Comparison of ENCODE assay signal across 20 cellular contexts in genomic region chr20:4022386-4023350, GRCh38. TPM values are rescaled to one million over a fixed set of nuclear protein-coding genes. Genes with fewer than 3 reads are reported as not detected.
DNase-seq lines count a peak whose midpoint lies in the region; ATAC-seq and TF ChIP-seq lines count a peak whose summit lies in the region.
"Had no signal": no experiment of that assay in that cellular context is flagged by ENCODE, and none has a peak within 500 bp of the region (broad histone marks: within the 10 kb centered on the region; RNA-seq: fewer than 3 reads in every experiment).

No MANE protein-coding gene starts in this region.

- H3K27me3 Mint-ChIP-seq in brain: peaks cover 23% of the 10 kb centered on the region

- H3K4me3 ChIP-seq in H7 (ENCODE audit: insufficient read depth, low read depth, low read length): no peak overlapping the region
- H3K4me3 ChIP-seq in right cardiac atrium (ENCODE audit: low read length): no peak overlapping the region
- H3K4me3 ChIP-seq: SJSA1 had no signal

- H3K9me3 Mint-ChIP-seq in brain: peaks cover 15 to 26% (median 21%) of the 10 kb centered on the region in 5 experiments

- peaks cover 41% of the 10 kb centered on the region for H3K4me1 Mint-ChIP-seq in brain

- H3K36me3 Mint-ChIP-seq in brain: peaks cover 4% of the 10 kb centered on the region

- H3K9me3 ChIP-seq in right cardiac atrium (ENCODE audit: control insufficient read depth, low read length): no peaks in the 10 kb centered on the region
- H3K9me3 ChIP-seq: SJSA1 had no signal

- intact Hi-C loops in right cardiac atrium (cut with DNase I) (no loop called here), sciatic nerve (cut with DNase I) (no loop called here)

- peak overlapping the region in 3 of 5 experiments; percentile 4 to 14 (median 6) for H3K4me3 Mint-ChIP-seq in brain
- H3K4me3 Mint-ChIP-seq: activated naive CD8-positive, alpha-beta T cell treated with anti-CD3 and anti-CD28 coated beads, Interleukin-2, amount 10 ng/mL, durations not matched to agents 7 days and 5 days; B cell; mesothelial cell of epicardium; stimulated activated naive CD8-positive, alpha-beta T cell treated with anti-CD3 and anti-CD28 coated beads, Interleukin-15, amount 100 ng/mL, for 72 hours had no signal

- no peaks in the 10 kb centered on the region for H3K4me1 ChIP-seq in right cardiac atrium (ENCODE audit: control insufficient read depth, insufficient read depth, low read length)

- WGBS in right cardiac atrium: 61% methylated on average over 10 of the region's 10 CpGs

- peak; percentile 38 to 39 for ATAC-seq in right cardiac atrium
- ATAC-seq in sciatic nerve: peak; percentile 73
- ATAC-seq: stimulated activated naive CD8-positive, alpha-beta T cell treated with anti-CD3 and anti-CD28 coated beads, Interleukin-15, amount 100 ng/mL, for 72 hours had no signal

- H3K27ac Mint-ChIP-seq in brain: peak overlapping the region in 4 of 5 experiments; percentile 17 to 48 (median 32)
- H3K27ac Mint-ChIP-seq: activated naive CD8-positive, alpha-beta T cell treated with anti-CD3 and anti-CD28 coated beads, Interleukin-2, amount 10 ng/mL, durations not matched to agents 7 days and 5 days; B cell; mesothelial cell of epicardium had no signal

- H3K27ac ChIP-seq in right cardiac atrium (ENCODE audit: low read length): no peak overlapping the region
- H3K27ac ChIP-seq: HL-60, SJSA1 had no signal

- peak; percentile 41 for DNase-seq in H7
- DNase-seq in right cardiac atrium: peak in 1 of 3 donors; percentile 18
- DNase-seq in sciatic nerve (ENCODE audit: low spot score): no peak
- no peak for DNase-seq in stimulated activated CD4-positive, alpha-beta T cell treated with anti-CD3 and anti-CD28 coated beads, Interleukin-2, amount 100 ng/mL, for 48 hours
- DNase-seq in SKM-1 treated with dmso at 0.1 percent for 144 hours (lab: John Stamatoyannopoulos, UW; ENCODE audit: unreplicated experiment): no peak
- DNase-seq in NCI-H1092 treated with DMSO at 0.1 percent for 48 hours (lab: John Stamatoyannopoulos, UW): no peak
- DNase-seq: activated CD4-positive, alpha-beta T cell treated with anti-CD3 and anti-CD28 coated beads for 48 hours; activated naive CD8-positive, alpha-beta T cell treated with anti-CD3 and anti-CD28 coated beads, Interleukin-2, amount 10 ng/mL, durations not matched to agents 7 days and 5 days; activated T-cell treated with anti-CD3 and anti-CD28 coated beads, Interleukin-2, amount 50 U/mL, for 1 hour; central memory CD4-positive, alpha-beta T cell; DMS 273 treated with DMSO at 0.1 percent for 48 hours; Karpas-422; NCI-H1436 treated with DMSO at 0.1 percent for 48 hours; posterior cingulate gyrus; stimulated activated naive CD8-positive, alpha-beta T cell treated with anti-CD3 and anti-CD28 coated beads, Interleukin-15, amount 100 ng/mL, for 72 hours had no signal

- TF ChIP-seq CTCF in brain (conservative IDR thresholded peaks at IDR 0.05): no peak

- H3K27me3 ChIP-seq in H7 (ENCODE audit: control insufficient read depth, insufficient read depth, low read length) (no peaks in the 10 kb centered on the region), right cardiac atrium (ENCODE audit: control insufficient read depth, insufficient read depth) (no peaks in the 10 kb centered on the region)
- H3K27me3 ChIP-seq: SJSA1 had no signal

- no peaks in the 10 kb centered on the region for H3K36me3 ChIP-seq in H7 (replicated peaks; ENCODE audit: control insufficient read depth, insufficient read depth, low read length)
- H3K36me3 ChIP-seq: SJSA1 had no signal

RNA-seq across cellular contexts. Expression of gene RNF24, which starts 7.3 kb away (rescaled TPM):
- total RNA-seq in H7 (2014; rRNA removed; shearing (Covaris generic)): 11.5 and 14.2 TPM in 2 replicates
- 14.5 TPM for polyA plus RNA-seq in brain (ENCODE audit: insufficient read depth, low read depth, low replicate concordance)
- total RNA-seq in right cardiac atrium: 1 to 10 TPM; 5.6 to 8.6 (median 6.8) TPM
- polyA plus RNA-seq in right cardiac atrium: 1.8 TPM
- 37.7 TPM for total RNA-seq in sciatic nerve
